Comparison of ENCODE assay signal across 27 cellular contexts in the genomic region with DNA sequence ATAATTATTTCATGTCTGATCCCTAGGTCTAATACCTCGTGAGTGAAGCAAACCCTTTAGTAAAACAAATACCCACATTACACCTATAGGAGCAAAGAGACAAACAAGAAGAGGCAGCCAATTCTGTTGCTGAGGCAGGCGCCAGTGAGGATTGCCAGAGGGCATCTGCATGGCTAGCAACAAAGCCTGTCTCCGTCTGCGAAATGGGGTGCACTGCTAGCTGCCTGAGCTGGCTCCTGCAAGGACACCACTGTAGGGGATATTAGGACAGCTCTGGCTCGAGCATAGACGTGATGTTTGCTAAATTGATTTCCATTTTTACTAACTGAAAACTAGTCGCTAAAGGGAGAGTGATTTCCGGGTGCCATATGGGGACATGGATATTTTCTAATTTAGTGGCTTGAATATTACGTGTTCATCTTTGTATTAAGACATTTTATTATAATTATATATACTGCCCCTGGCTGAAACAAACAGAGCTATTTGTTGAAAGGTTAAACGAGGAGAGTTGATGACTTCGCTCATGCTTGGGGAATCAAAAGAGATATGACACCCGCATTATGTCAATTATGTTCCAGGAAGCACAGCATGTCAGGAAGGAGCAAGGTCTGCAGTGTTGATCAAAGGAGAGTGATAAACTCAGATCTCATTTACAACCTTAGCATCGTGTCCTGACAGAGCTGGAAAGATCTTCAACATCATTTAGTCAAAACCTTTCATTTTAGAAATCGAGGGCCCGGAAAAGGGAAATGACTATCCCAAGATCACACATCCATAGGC.
DNase-seq lines count a peak whose midpoint lies in the region; ATAC-seq and TF ChIP-seq lines count a peak whose summit lies in the region.
"Had no signal": no experiment of that assay in that cellular context is flagged by ENCODE, and none has a peak within 500 bp of the region (broad histone marks: within the 10 kb centered on the region; RNA-seq: fewer than 3 reads in every experiment).

No MANE protein-coding gene starts in this region.

- H3K27ac ChIP-seq in SK-N-MC (no peak overlapping the region), breast epithelium (no peak overlapping the region)
- H3K27ac ChIP-seq: C4-2B, esophagus squamous epithelium, pancreas, right atrium auricular region, SJSA1, suprapubic skin had no signal

- no peaks in the 10 kb centered on the region for H3K27me3 Mint-ChIP-seq in activated CD4-positive, alpha-beta T cell treated with anti-CD3 and anti-CD28 coated beads for 36 hours
- H3K27me3 Mint-ChIP-seq: activated CD4-positive, alpha-beta T cell treated with anti-CD3 and anti-CD28 coated beads, Interleukin-2, amount 10 ng/mL, durations not matched to agents 7 days and 5 days; stimulated activated memory B cell treated with anti-CD40 and anti-IgM and Interleukin-4, amounts not matched to agents 10 μg/mL and 1 μg/mL and 100 μg/mL, for 72 hours had no signal

- DNase-seq in DMS153 (lab: John Stamatoyannopoulos, UW), result peak; percentile 49
- DNase-seq in NCI-H1105 treated with DMSO at 0.1 percent for 48 hours (lab: John Stamatoyannopoulos, UW), result peak; percentile 84
- DNase-seq in SK-N-MC (ENCODE audit: low read depth, low spot score), result no peak
- DNase-seq in left kidney (ENCODE audit: low read depth, low spot score), result peak; percentile 32
- DNase-seq in breast epithelium (ENCODE audit: low spot score in 2 of 2), result no peak
- no peak for DNase-seq in activated CD4-positive, alpha-beta T cell treated with anti-CD3 and anti-CD28 coated beads for 36 hours
- DNase-seq: activated CD4-positive, alpha-beta T cell treated with anti-CD3 and anti-CD28 coated beads, Interleukin-2, amount 10 ng/mL, durations not matched to agents 7 days and 5 days; activated naive CD4-positive, alpha-beta T cell; activated T-cell treated with anti-CD3 and anti-CD28 coated beads, Interleukin-2, amount 50 U/mL, for 48 hours; esophagus squamous epithelium; HFFc6; hippocampal formation; immature natural killer cell; KBM-7; left ventricle myocardium superior; NCI-H187; pancreas; stimulated activated CD4-positive, alpha-beta T cell treated with anti-CD3 and anti-CD28 coated beads, Interleukin-4, amount 100 ng/mL, for 1 hour had no signal

- H3K36me3 Mint-ChIP-seq in activated CD4-positive, alpha-beta T cell treated with anti-CD3 and anti-CD28 coated beads for 36 hours (ENCODE audit: low read depth), result no peaks in the 10 kb centered on the region
- H3K36me3 Mint-ChIP-seq: immature natural killer cell; stimulated activated memory B cell treated with anti-CD40 and anti-IgM and Interleukin-4, amounts not matched to agents 10 μg/mL and 1 μg/mL and 100 μg/mL, for 72 hours had no signal

- no peak overlapping the region for H3K27ac Mint-ChIP-seq in activated CD4-positive, alpha-beta T cell treated with anti-CD3 and anti-CD28 coated beads for 36 hours
- H3K27ac Mint-ChIP-seq: activated CD4-positive, alpha-beta T cell treated with anti-CD3 and anti-CD28 coated beads, Interleukin-2, amount 10 ng/mL, durations not matched to agents 7 days and 5 days; HFFc6; immature natural killer cell; nephron; stimulated activated memory B cell treated with anti-CD40 and anti-IgM and Interleukin-4, amounts not matched to agents 10 μg/mL and 1 μg/mL and 100 μg/mL, for 72 hours; T-helper 1 cell treated with Interleukin-12 subunit alpha and Interleukin-12 subunit beta and Interleukin-4 antibody, amounts not matched to agents 30 μg/mL and 1 μg/mL, for 36 hours had no signal

- no peak for ATAC-seq in GM19455 (IDR thresholded peaks at IDR 0.05; ENCODE audit: unreplicated experiment)
- ATAC-seq in activated CD4-positive, alpha-beta T cell treated with anti-CD3 and anti-CD28 coated beads for 36 hours, result no peak
- ATAC-seq: left ventricle myocardium superior; pancreas; stimulated activated memory B cell treated with anti-CD40 and anti-IgM and Interleukin-4, amounts not matched to agents 10 μg/mL and 1 μg/mL and 100 μg/mL, for 72 hours had no signal

- H3K9me3 Mint-ChIP-seq in activated CD4-positive, alpha-beta T cell treated with anti-CD3 and anti-CD28 coated beads for 36 hours (ENCODE audit: low read depth), result peaks cover 4% of the 10 kb centered on the region
- H3K9me3 Mint-ChIP-seq: activated CD4-positive, alpha-beta T cell treated with anti-CD3 and anti-CD28 coated beads, Interleukin-2, amount 10 ng/mL, durations not matched to agents 7 days and 5 days; nephron; stimulated activated memory B cell treated with anti-CD40 and anti-IgM and Interleukin-4, amounts not matched to agents 10 μg/mL and 1 μg/mL and 100 μg/mL, for 72 hours; T-helper 1 cell treated with Interleukin-12 subunit alpha and Interleukin-12 subunit beta and Interleukin-4 antibody, amounts not matched to agents 30 μg/mL and 1 μg/mL, for 36 hours had no signal

- H3K9me3 ChIP-seq in SK-N-MC (ENCODE audit: low read depth, low read length), result no peaks in the 10 kb centered on the region
- no peaks in the 10 kb centered on the region for H3K9me3 ChIP-seq in breast epithelium
- H3K9me3 ChIP-seq: adrenal gland, esophagus squamous epithelium, pancreas, right atrium auricular region, SJSA1, suprapubic skin had no signal

- intact Hi-C loops in breast epithelium (cut with DNase I; ENCODE audit: low total_unique reads), result no loop called here
- intact Hi-C loops in activated CD4-positive, alpha-beta T cell treated with anti-CD3 and anti-CD28 coated beads for 36 hours (cut with DNase I, micrococcal nuclease), result no loop called here

- CTCF ChIA-PET in activated CD4-positive, alpha-beta T cell treated with anti-CD3 and anti-CD28 coated beads for 36 hours (lab: Charles Lee), result interaction anchor here (0.8 kb wide), 1 partner anchor 289 kb away, joined by 3 read pairs; no protein-coding TSS in a partner anchor

- H3K4me1 Mint-ChIP-seq in activated CD4-positive, alpha-beta T cell treated with anti-CD3 and anti-CD28 coated beads for 36 hours, result no peaks in the 10 kb centered on the region
- H3K4me1 Mint-ChIP-seq: activated CD4-positive, alpha-beta T cell treated with anti-CD3 and anti-CD28 coated beads, Interleukin-2, amount 10 ng/mL, durations not matched to agents 7 days and 5 days; immature natural killer cell; nephron; stimulated activated memory B cell treated with anti-CD40 and anti-IgM and Interleukin-4, amounts not matched to agents 10 μg/mL and 1 μg/mL and 100 μg/mL, for 72 hours had no signal

- no peak for TF ChIP-seq POLR2A in breast epithelium (IDR thresholded peaks at IDR 0.05)

- no peak overlapping the region for H3K4me3 Mint-ChIP-seq in activated CD4-positive, alpha-beta T cell treated with anti-CD3 and anti-CD28 coated beads for 36 hours
- H3K4me3 Mint-ChIP-seq: activated CD4-positive, alpha-beta T cell treated with anti-CD3 and anti-CD28 coated beads, Interleukin-2, amount 10 ng/mL, durations not matched to agents 7 days and 5 days; HFFc6; immature natural killer cell; nephron; stimulated activated memory B cell treated with anti-CD40 and anti-IgM and Interleukin-4, amounts not matched to agents 10 μg/mL and 1 μg/mL and 100 μg/mL, for 72 hours; T-helper 1 cell treated with Interleukin-12 subunit alpha and Interleukin-12 subunit beta and Interleukin-4 antibody, amounts not matched to agents 30 μg/mL and 1 μg/mL, for 36 hours had no signal

- H3K9ac ChIP-seq in SK-N-MC (ENCODE audit: insufficient read length), result no peak overlapping the region

- H3K27me3 ChIP-seq in breast epithelium, result no peaks in the 10 kb centered on the region
- H3K27me3 ChIP-seq: adrenal gland, esophagus squamous epithelium, pancreas, right atrium auricular region, SJSA1, suprapubic skin had no signal

- no peak for TF ChIP-seq CTCF in breast epithelium (IDR thresholded peaks at IDR 0.05)

- POLR2A ChIA-PET in activated CD4-positive, alpha-beta T cell treated with anti-CD3 and anti-CD28 coated beads for 36 hours (lab: Charles Lee), result no interaction called here

- H3K4me3 ChIP-seq in SK-N-MC (peak overlapping the region; percentile 45; the same call in 1 of the 2 replicates), breast epithelium (no peak overlapping the region)
- H3K4me3 ChIP-seq: adrenal gland, esophagus squamous epithelium, pancreas, right atrium auricular region, SJSA1, suprapubic skin had no signal

- H3K4me1 ChIP-seq in breast epithelium, result no peaks in the 10 kb centered on the region
- H3K4me1 ChIP-seq: adrenal gland, esophagus squamous epithelium, pancreas, right atrium auricular region, SJSA1, suprapubic skin had no signal

- H3K36me3 ChIP-seq in SK-N-MC (ENCODE audit: insufficient read depth, low read length) (no peaks in the 10 kb centered on the region), breast epithelium (no peaks in the 10 kb centered on the region)
- H3K36me3 ChIP-seq: adrenal gland, esophagus squamous epithelium, pancreas, right atrium auricular region, SJSA1, suprapubic skin had no signal

Comparison
In these comparisons a context has a peak if more than half of its experiments do, and no peak if none do; other contexts are left out.
1. DNase-seq: peak in DMS153 (single experiment), NCI-H1105 treated with DMSO at 0.1 percent for 48 hours (single experiment) and left kidney (single experiment); none in SK-N-MC (single experiment), breast epithelium (0 of 2) and activated CD4-positive, alpha-beta T cell treated with anti-CD3 and anti-CD28 coated beads for 36 hours (single experiment).